ENCODE assay signal across 1 cellular context in genomic region chr16:2339521-2340484, GRCh38.
TF ChIP-seq lines count a peak whose summit lies in the region.

No MANE protein-coding gene starts in this region.

TF ChIP-seq in H1, 55 proteins besides CTCF, POLR2A, EP300 and RAD21 (continued from another document):
- TF ChIP-seq HDAC2 (IDR thresholded peaks at IDR 0.05; ENCODE audit: borderline replicate concordance in 1 of 2, low read depth in 2 of 2, low read length in 2 of 2), result peak in 1 of 2 experiments; percentile 70; a peak in 1 of 4 replicates
- TF ChIP-seq ATF2 (IDR thresholded peaks at IDR 0.05; ENCODE audit: low read length), result no peak
- no peak for TF ChIP-seq BACH1 (IDR thresholded peaks at IDR 0.05; ENCODE audit: low read length)
- peak; percentile 96 for TF ChIP-seq MAX (IDR thresholded peaks at IDR 0.05)
- no peak for TF ChIP-seq JUND (IDR thresholded peaks at IDR 0.05; ENCODE audit: low read length)
- no peak for TF ChIP-seq SIX5 (IDR thresholded peaks at IDR 0.05; ENCODE audit: low read depth, low read length)
- 0 out of 4 replicates have a peak, but pooled peaks of 1 of the 2 experiments have one; percentile 12 for TF ChIP-seq SIN3A (conservative IDR thresholded peaks at IDR 0.05 in 1 of 2, IDR thresholded peaks at IDR 0.05 in 1 of 2; ENCODE audit: low read depth in 1 of 2, low read length in 2 of 2)
- peak; percentile 57 for TF ChIP-seq ASH2L (IDR thresholded peaks at IDR 0.05; ENCODE audit: low read length)
- peak; percentile 89 for TF ChIP-seq E2F6 (IDR thresholded peaks at IDR 0.05)
- 0 out of 2 replicates have a peak, but pooled peaks have one; percentile 34 for TF ChIP-seq PHF8 (conservative IDR thresholded peaks at IDR 0.05; ENCODE audit: low read depth, low read length)
TF ChIP-seq in H1: peak in this region for 13.
